In genomic region chr1:156485984-156486383, GRCh38 we compare ENCODE assay signal across 17 cellular contexts. TPM values are rescaled to one million over a fixed set of nuclear protein-coding genes. Genes with fewer than 3 reads are reported as not detected.
A peak's percentile ranks its signal among the peaks of the same experiment; 100 is the strongest.
DNase-seq lines count a peak whose midpoint lies in the region; ATAC-seq and TF ChIP-seq lines count a peak whose summit lies in the region.
"Had no signal": no experiment of that assay in that cellular context is flagged by ENCODE, and none has a peak within 500 bp of the region (broad histone marks: within the 10 kb centered on the region; RNA-seq: fewer than 3 reads in every experiment).

No MANE protein-coding gene starts in this region.

- TF ChIP-seq CTCF in SU-DHL-6 (IDR thresholded peaks at IDR 0.05; ENCODE audit: insufficient read depth, low read length, poor library complexity, severe bottlenecking) (no peak), esophagus muscularis mucosa (IDR thresholded peaks at IDR 0.05) (no peak), omental fat pad (IDR thresholded peaks at IDR 0.05) (no peak)

- H3K4me1 ChIP-seq in esophagus muscularis mucosa (peaks cover 89 to 100% (median 100%) of the 10 kb centered on the region in 4 donors), skeletal muscle tissue (ENCODE audit: control insufficient read depth in 3 of 3, insufficient read depth in 3 of 3, low read length in 3 of 3) (peaks cover 91 to 99% (median 94%) of the 10 kb centered on the region in 3 donors)

- H3K9me3 Mint-ChIP-seq in activated CD8-positive, alpha-beta memory T cell treated with anti-CD3 and anti-CD28 coated beads, Interleukin-2, amount 10 ng/mL, durations not matched to agents 7 days and 5 days (ENCODE audit: low read depth): no peaks in the 10 kb centered on the region
- H3K9me3 Mint-ChIP-seq: stimulated activated naive CD8-positive, alpha-beta T cell treated with anti-CD3 and anti-CD28 coated beads, Interleukin-15, amount 100 ng/mL, for 72 hours had no signal

- H3K79me2 ChIP-seq in SU-DHL-6 (ENCODE audit: insufficient read depth, low read length): peaks cover 74% of the 10 kb centered on the region

- CTCF ChIA-PET in activated CD8-positive, alpha-beta memory T cell treated with anti-CD3 and anti-CD28 coated beads, Interleukin-2, amount 10 ng/mL, durations not matched to agents 7 days and 5 days (lab: Charles Lee): interaction anchor here (1.0 to 17.1 kb wide), 5 partner anchors 11 to 123 kb away, joined by 3 to 372 read pairs (median 3); partner anchors contain the start of gene MEF2D

- no peak for TF ChIP-seq EP300 in esophagus muscularis mucosa (IDR thresholded peaks at IDR 0.05)

- 94% methylated on average over 3 of the region's 3 CpGs for WGBS in esophagus muscularis mucosa

- no peak overlapping the region for H3K4me3 ChIP-seq in SU-DHL-6 (ENCODE audit: insufficient read depth, low read length, poor library complexity, severe bottlenecking)
- no peak overlapping the region for H3K4me3 ChIP-seq in esophagus muscularis mucosa
- no peak overlapping the region for H3K4me3 ChIP-seq in skeletal muscle tissue (ENCODE audit: low read length in 3 of 3)

- no peaks in the 10 kb centered on the region for H3K9me2 ChIP-seq in SU-DHL-6 (replicated peaks; ENCODE audit: insufficient read depth, low read length)
- H3K9me2 ChIP-seq: SK-N-SH had no signal

- H3K9ac ChIP-seq in SU-DHL-6 (ENCODE audit: low read length) (no peak overlapping the region), skeletal muscle tissue (ENCODE audit: low read depth in 1 of 3, low read length in 3 of 3) (peak overlapping the region in 1 of 3 donors; percentile 40)
- H3K9ac ChIP-seq: SK-N-SH had no signal

- no peaks in the 10 kb centered on the region for H3K9me3 ChIP-seq in SU-DHL-6 (ENCODE audit: insufficient read depth, low read length)
- H3K9me3 ChIP-seq in esophagus muscularis mucosa: no peaks in the 10 kb centered on the region
- no peaks in the 10 kb centered on the region for H3K9me3 ChIP-seq in skeletal muscle tissue (ENCODE audit: control insufficient read depth in 3 of 3, low read length in 3 of 3)
- H3K9me3 ChIP-seq: SK-N-SH had no signal

- TF ChIP-seq POLR2A in esophagus muscularis mucosa (IDR thresholded peaks at IDR 0.05; ENCODE audit: low read depth): no peak

- H3K27ac Mint-ChIP-seq in activated CD8-positive, alpha-beta memory T cell treated with anti-CD3 and anti-CD28 coated beads, Interleukin-2, amount 10 ng/mL, durations not matched to agents 7 days and 5 days: peak overlapping the region; percentile 13
- H3K27ac Mint-ChIP-seq: stimulated activated naive CD8-positive, alpha-beta T cell treated with anti-CD3 and anti-CD28 coated beads, Interleukin-15, amount 100 ng/mL, for 72 hours had no signal

- intact Hi-C loops in esophagus muscularis mucosa (cut with DNase I): loop anchor here (10.0 kb wide), 1 partner anchor 109 kb away; the partner anchor contains the start of gene NAXE

- peaks cover 82% of the 10 kb centered on the region for H3K4me1 Mint-ChIP-seq in activated CD8-positive, alpha-beta memory T cell treated with anti-CD3 and anti-CD28 coated beads, Interleukin-2, amount 10 ng/mL, durations not matched to agents 7 days and 5 days

- H3K27me3 ChIP-seq in SU-DHL-6 (ENCODE audit: low read length): no peaks in the 10 kb centered on the region
- H3K27me3 ChIP-seq in esophagus muscularis mucosa: no peaks in the 10 kb centered on the region
- H3K27me3 ChIP-seq in skeletal muscle tissue (ENCODE audit: control insufficient read depth in 3 of 3, insufficient read depth in 3 of 3, low read length in 3 of 3): no peaks in the 10 kb centered on the region

- DNase-seq in activated CD8-positive, alpha-beta memory T cell treated with anti-CD3 and anti-CD28 coated beads, Interleukin-2, amount 10 ng/mL, durations not matched to agents 7 days and 5 days: no peak
- DNase-seq in activated CD8-positive, alpha-beta memory T cell treated with anti-CD3 and anti-CD28 coated beads for 24 hours: no peak
- no peak for DNase-seq in esophagus muscularis mucosa (ENCODE audit: extremely low spot score)
- DNase-seq in omental fat pad (ENCODE audit: low spot score): no peak
- DNase-seq in cerebellar cortex (ENCODE audit: low spot score): no peak
- DNase-seq: activated CD4-positive, CD25-positive, alpha-beta regulatory T cell treated with anti-CD3 and anti-CD28 coated beads, Interleukin-2, amount 50 U/mL, for 72 hours; aorta; IMR-90; mammary epithelial cell; NCI-H1694; SK-N-SH; stimulated activated CD4-positive, alpha-beta T cell treated with anti-CD3 and anti-CD28 coated beads, Interleukin-2, amount 100 ng/mL, for 24 hours; stimulated activated naive CD8-positive, alpha-beta T cell treated with anti-CD3 and anti-CD28 coated beads, Interleukin-15, amount 100 ng/mL, for 72 hours had no signal

- no peaks in the 10 kb centered on the region for H4K20me1 ChIP-seq in SU-DHL-6 (ENCODE audit: low read depth, low read length)

- peaks cover 24% of the 10 kb centered on the region for H3F3A ChIP-seq in SU-DHL-6 (ENCODE audit: insufficient read depth)

- H3K27ac ChIP-seq in SU-DHL-6 (ENCODE audit: low read depth, low read length) (peak overlapping the region; percentile 98; the same call in 1 of the 2 replicates), esophagus muscularis mucosa (replicated peaks in 1 of 4) (peak overlapping the region in 3 of 4 donors; percentile 26 to 99 (median 31)), skeletal muscle tissue (ENCODE audit: low read depth, low read length) (peak overlapping the region; percentile 37)
- H3K27ac ChIP-seq: C4-2B had no signal

- H3K36me3 ChIP-seq in SU-DHL-6 (ENCODE audit: low read length): no peaks in the 10 kb centered on the region
- peaks cover 19 to 42% (median 29%) of the 10 kb centered on the region in 4 donors for H3K36me3 ChIP-seq in esophagus muscularis mucosa
- peaks cover 25 to 38% (median 31%) of the 10 kb centered on the region in 3 donors for H3K36me3 ChIP-seq in skeletal muscle tissue (ENCODE audit: control insufficient read depth in 3 of 3, insufficient read depth in 3 of 3, low read length in 3 of 3)

- H3K27me3 Mint-ChIP-seq in activated CD8-positive, alpha-beta memory T cell treated with anti-CD3 and anti-CD28 coated beads, Interleukin-2, amount 10 ng/mL, durations not matched to agents 7 days and 5 days: no peaks in the 10 kb centered on the region
- H3K27me3 Mint-ChIP-seq: stimulated activated naive CD8-positive, alpha-beta T cell treated with anti-CD3 and anti-CD28 coated beads, Interleukin-15, amount 100 ng/mL, for 72 hours had no signal

- no peak for ATAC-seq in activated CD8-positive, alpha-beta memory T cell treated with anti-CD3 and anti-CD28 coated beads, Interleukin-2, amount 10 ng/mL, durations not matched to agents 7 days and 5 days
- no peak for ATAC-seq in omental fat pad (ENCODE audit: low FRiP score)
- ATAC-seq in HG02840 (IDR thresholded peaks at IDR 0.05; ENCODE audit: low FRiP score, unreplicated experiment): no peak
- ATAC-seq: stimulated activated naive CD8-positive, alpha-beta T cell treated with anti-CD3 and anti-CD28 coated beads, Interleukin-15, amount 100 ng/mL, for 72 hours had no signal

- H2AFZ ChIP-seq in SU-DHL-6 (ENCODE audit: low read depth, low read length, severe bottlenecking): no peak overlapping the region

- no peak overlapping the region for H3K4me2 ChIP-seq in SU-DHL-6 (ENCODE audit: low read depth, low read length, poor library complexity, severe bottlenecking)
- H3K4me2 ChIP-seq: SK-N-SH had no signal

- peaks cover 28% of the 10 kb centered on the region for H3K36me3 Mint-ChIP-seq in activated CD8-positive, alpha-beta memory T cell treated with anti-CD3 and anti-CD28 coated beads, Interleukin-2, amount 10 ng/mL, durations not matched to agents 7 days and 5 days

- no peak overlapping the region for H3K4me3 Mint-ChIP-seq in activated CD8-positive, alpha-beta memory T cell treated with anti-CD3 and anti-CD28 coated beads, Interleukin-2, amount 10 ng/mL, durations not matched to agents 7 days and 5 days
- H3K4me3 Mint-ChIP-seq: stimulated activated naive CD8-positive, alpha-beta T cell treated with anti-CD3 and anti-CD28 coated beads, Interleukin-15, amount 100 ng/mL, for 72 hours had no signal

RNA-seq across cellular contexts. Expression of gene MEF2D, which starts 14.6 kb away (rescaled TPM):
- total RNA-seq in activated CD8-positive, alpha-beta memory T cell treated with anti-CD3 and anti-CD28 coated beads, Interleukin-2, amount 10 ng/mL, durations not matched to agents 7 days and 5 days: 10 to 100 TPM; 57.1 to 63.1 TPM
- total RNA-seq in esophagus muscularis mucosa (100 to 1,000 TPM in 3 of 4 donors, 10 to 100 TPM in 1; 78.0 to 138 (median 115) TPM), skeletal muscle tissue (7.8 TPM), omental fat pad (10 to 100 TPM; 22.8 to 33.8 (median 28.1) TPM)

Comparison
In these comparisons a context has a peak if more than half of its experiments do, and no peak if none do; other contexts are left out.
1. H3K27ac ChIP-seq: peak in every context shown above with its lines; median percentile 98 in SU-DHL-6; 37 in skeletal muscle tissue; 31 in esophagus muscularis mucosa.